ENCODE assay signal across 8 cellular contexts in genomic region chr6:101114703-101115102, GRCh38.
DNase-seq lines count a peak whose midpoint lies in the region; ATAC-seq, FAIRE-seq and TF ChIP-seq lines count a peak whose summit lies in the region.

No MANE protein-coding gene starts in this region.

- no peaks in the 10 kb centered on the region for H3K9me3 ChIP-seq in WERI-Rb-1 (ENCODE audit: severe bottlenecking)

- no peak overlapping the region for H3K27ac ChIP-seq in WERI-Rb-1

- H3K27me3 ChIP-seq in WERI-Rb-1 (ENCODE audit: insufficient read depth, low read depth, severe bottlenecking), result no peaks in the 10 kb centered on the region

- no peak overlapping the region for H3K4me3 ChIP-seq in WERI-Rb-1 (ENCODE audit: low read depth, low read length)

- no peaks in the 10 kb centered on the region for H3K36me3 ChIP-seq in WERI-Rb-1

- FAIRE-seq in islet of Langerhans (lab: Jason Lieb, UNC), result peak; percentile 91

- DNase-seq in DMS79 (lab: John Stamatoyannopoulos, UW) (peak; percentile 4), NCI-H2081 (lab: John Stamatoyannopoulos, UW) (peak; percentile 48 to 66), WERI-Rb-1 (peak; percentile 52)
- DNase-seq in activated naive CD4-positive, alpha-beta T cell (lab: John Stamatoyannopoulos, UW), result no peak

- TF ChIP-seq CTCF in WERI-Rb-1 (IDR thresholded peaks at IDR 0.05; ENCODE audit: low read depth, low read length), result peak; percentile 65

- ATAC-seq in HG02678 (IDR thresholded peaks at IDR 0.05; ENCODE audit: unreplicated experiment) (peak; percentile 72), HG02610 (IDR thresholded peaks at IDR 0.05; ENCODE audit: unreplicated experiment) (no peak), GM21528 (IDR thresholded peaks at IDR 0.05; ENCODE audit: low FRiP score, unreplicated experiment) (no peak)

Comparison
In these comparisons a context has a peak if more than half of its experiments do, and no peak if none do; other contexts are left out.
1. DNase-seq: peak in DMS79 (single experiment), NCI-H2081 (2 of 2) and WERI-Rb-1 (single experiment); none in activated naive CD4-positive, alpha-beta T cell (0 of 4).